29 cellular contexts compared by ENCODE assay signal in genomic region chr1:23875382-23875781, GRCh38. TPM values are rescaled to one million over a fixed set of nuclear protein-coding genes. Genes with fewer than 3 reads are reported as not detected.
"Had no signal": no experiment of that assay in that cellular context is flagged by ENCODE, and none has a peak within 500 bp of the region (broad histone marks: within the 10 kb centered on the region; RNA-seq: fewer than 3 reads in every experiment).

No MANE protein-coding gene starts in this region.

- DNase-seq: colonic mucosa; effector memory CD8-positive, alpha-beta T cell; erythroblast; esophagus squamous epithelium; foreskin melanocyte; hypothalamus; immature natural killer cell; islet precursor cell; kidney glomerular epithelial cell; left colon; left ventricle myocardium inferior; lower lobe of right lung; naive thymus-derived CD4-positive, alpha-beta T cell; nucleus accumbens; right cardiac atrium; sigmoid colon; spleen; stimulated activated CD4-positive, alpha-beta T cell treated with anti-CD3 and anti-CD28 coated beads, Interleukin-4, amount 100 ng/mL, for 4 hours; stimulated activated naive CD4-positive, alpha-beta T cell treated with Interleukin-2 at 50 U/mL for 16 hours; stomach; thyroid gland; uterus had no signal

- H3K9me3 ChIP-seq: colonic mucosa, prostate gland, thyroid gland had no signal

- H3K27me3 ChIP-seq: colonic mucosa, esophagus squamous epithelium, sigmoid colon, spleen, stomach, thyroid gland, upper lobe of right lung, uterus had no signal

- H3K4me3 ChIP-seq: colonic mucosa, esophagus squamous epithelium, left ventricle myocardium inferior, lower lobe of right lung, neural progenitor cell, prostate gland, sigmoid colon, skin epidermis, spleen, stomach, thyroid gland, upper lobe of right lung, uterus had no signal

- ATAC-seq: effector memory CD8-positive, alpha-beta T cell; left colon; lower lobe of right lung; naive thymus-derived CD4-positive, alpha-beta T cell; right cardiac atrium had no signal

- H3K36me3 ChIP-seq: colonic mucosa, esophagus squamous epithelium, left ventricle myocardium inferior, lower lobe of right lung, neural progenitor cell, prostate gland, sigmoid colon, stomach, thyroid gland, upper lobe of right lung, uterus had no signal

- H2AFZ ChIP-seq: neural progenitor cell had no signal

- H3K9ac ChIP-seq: neural progenitor cell had no signal

- H3K27ac ChIP-seq: colonic mucosa, esophagus squamous epithelium, left ventricle myocardium inferior, lower lobe of right lung, neural progenitor cell, prostate gland, sigmoid colon, skin epidermis, spleen, stomach, thyroid gland, upper lobe of right lung, uterus had no signal

- H3K4me1 ChIP-seq: colonic mucosa, esophagus squamous epithelium, left ventricle myocardium inferior, lower lobe of right lung, neural progenitor cell, prostate gland, sigmoid colon, stomach, thyroid gland, upper lobe of right lung, uterus had no signal

- H3K4me2 ChIP-seq: neural progenitor cell had no signal

RNA-seq across cellular contexts. Expression of gene CNR2, which starts 37.8 kb away (rescaled TPM):
- total RNA-seq: chondrocyte, dermis microvascular lymphatic vessel endothelial cell, left ventricle myocardium inferior, lower lobe of right lung, osteocyte, prostate gland, right cardiac atrium, sigmoid colon had no signal
- polyA plus RNA-seq: right cardiac atrium had no signal
